Comparison of ENCODE assay signal across 23 cellular contexts in genomic region chr9:91839926-91840464, GRCh38.
DNase-seq lines count a peak whose midpoint lies in the region; ATAC-seq and TF ChIP-seq lines count a peak whose summit lies in the region.
"Had no signal": no experiment of that assay in that cellular context is flagged by ENCODE, and none has a peak within 500 bp of the region (broad histone marks: within the 10 kb centered on the region; RNA-seq: fewer than 3 reads in every experiment).

No MANE protein-coding gene starts in this region.

- intact Hi-C loops in left cardiac atrium (cut with DNase I) (loop anchor here in 1 of 2 donors (5.0 kb wide), 2 partner anchors 38 to 107 kb away; no protein-coding TSS in a partner anchor), transverse colon (cut with DNase I; ENCODE audit: low total_unique reads) (loop anchor here (10.0 kb wide), 2 partner anchors 55 to 105 kb away; no protein-coding TSS in a partner anchor)

- in situ Hi-C loops in transverse colon (cut with MboI; ENCODE audit: low pct_ligation_motif_present in 1 of 4, low pct_unique_long_range_greater_than_20kb in 1 of 4, low sequenced_read_pairs in 3 of 4): no loop called here

- DNase-seq in right atrium auricular region (ENCODE audit: low spot score) (no peak), left cardiac atrium (no peak), NAMALWA (ENCODE audit: low spot score) (peak; percentile 22), mesenteric fat pad (ENCODE audit: low spot score) (peak; percentile 51), transverse colon (no peak), SW480 (ENCODE audit: low spot score) (no peak), dedifferentiated amniotic fluid mesenchymal stem cell (ENCODE audit: extremely low spot score) (no peak), cerebellum (ENCODE audit: low spot score) (no peak)
- DNase-seq: ACHN; activated CD4-positive, CD25-positive, alpha-beta regulatory T cell; activated gamma-delta T cell; anterior cingulate cortex; CD8-positive, alpha-beta T cell; central memory CD4-positive, alpha-beta T cell; islet precursor cell; natural killer cell; NCI-H1105 treated with DMSO at 0.1 percent for 48 hours; NCI-H2107; NCI-H524 treated with DMSO at 0.1 percent for 48 hours; PC-3; stimulated activated CD4-positive, alpha-beta T cell treated with anti-CD3 and anti-CD28 coated beads, Interleukin-12 subunit alpha, Interleukin-12 subunit beta, amount 100 ng/mL, for 4 hours; upper lobe of right lung had no signal

- TF ChIP-seq POLR2A in transverse colon (IDR thresholded peaks at IDR 0.05): no peak

- WGBS in transverse colon (ENCODE audit: low coverage in 1 of 2), 2 donors: 45 to 58% methylated on average over 3 to 14 of the region's 14 CpGs

- H3K4me1 ChIP-seq in right atrium auricular region (peaks cover 0 to 58% of the 10 kb centered on the region in 2 donors), transverse colon (peaks cover 14 to 46% (median 38%) of the 10 kb centered on the region in 4 donors)
- H3K4me1 ChIP-seq: SJSA1 had no signal

- no peaks in the 10 kb centered on the region for H3K9me3 ChIP-seq in right atrium auricular region
- no peaks in the 10 kb centered on the region for H3K9me3 ChIP-seq in transverse colon
- H3K9me3 ChIP-seq: SJSA1, upper lobe of right lung had no signal

- no peak for TF ChIP-seq EP300 in transverse colon (IDR thresholded peaks at IDR 0.05; ENCODE audit: low read depth)

- no peak overlapping the region for H3K4me3 ChIP-seq in right atrium auricular region
- H3K4me3 ChIP-seq in transverse colon: no peak overlapping the region
- H3K4me3 ChIP-seq: SJSA1, upper lobe of right lung had no signal

- H3K36me3 ChIP-seq in right atrium auricular region (no peaks in the 10 kb centered on the region), transverse colon (no peaks in the 10 kb centered on the region)
- H3K36me3 ChIP-seq: SJSA1, upper lobe of right lung had no signal

- TF ChIP-seq CTCF in right atrium auricular region (IDR thresholded peaks at IDR 0.05) (no peak), transverse colon (IDR thresholded peaks at IDR 0.05) (no peak)

- H3K27ac ChIP-seq in right atrium auricular region (peak overlapping the region; percentile 77 to 85), transverse colon (peak overlapping the region in 3 of 4 donors; percentile 47 to 70 (median 63))
- H3K27ac ChIP-seq: SJSA1, upper lobe of right lung had no signal

- no peaks in the 10 kb centered on the region for H3K27me3 ChIP-seq in right atrium auricular region
- no peaks in the 10 kb centered on the region for H3K27me3 ChIP-seq in transverse colon
- H3K27me3 ChIP-seq: SJSA1 had no signal

- no peak for ATAC-seq in left cardiac atrium
- ATAC-seq: CD8-positive, alpha-beta T cell; PC-3; upper lobe of right lung had no signal

Comparison
In these comparisons a context has a peak if more than half of its experiments do, and no peak if none do; other contexts are left out.
1. DNase-seq: peak in NAMALWA (single experiment) and mesenteric fat pad (single experiment); none in right atrium auricular region (single experiment), left cardiac atrium (single experiment), transverse colon (single experiment), SW480 (single experiment), dedifferentiated amniotic fluid mesenchymal stem cell (single experiment) and cerebellum (single experiment).